In the genomic region with DNA sequence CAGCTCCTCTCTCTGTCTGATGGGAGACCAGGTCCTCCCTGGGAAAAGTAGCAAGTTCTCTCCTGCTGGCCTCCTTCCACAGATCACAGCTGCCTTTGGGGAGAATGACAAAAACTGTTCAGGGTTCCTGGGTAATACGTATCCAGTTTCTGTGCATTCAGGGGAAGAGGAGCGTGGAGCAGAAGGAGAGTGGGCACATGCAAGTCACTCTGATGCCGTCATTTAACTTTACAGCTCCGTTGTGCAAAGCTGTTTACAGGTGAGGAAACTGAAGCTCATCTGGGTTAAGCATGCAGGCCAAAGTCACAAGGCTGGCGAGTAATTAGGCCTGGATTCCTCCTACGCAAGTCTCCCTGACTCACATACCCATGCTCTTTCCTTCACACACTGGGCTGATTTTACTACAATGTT, we compare ENCODE assay signal across 13 cellular contexts. TPM values are rescaled to one million over a fixed set of nuclear protein-coding genes. Genes with fewer than 3 reads are reported as not detected.
DNase-seq lines count a peak whose midpoint lies in the region; ATAC-seq, FAIRE-seq and TF ChIP-seq lines count a peak whose summit lies in the region.
"Had no signal": no experiment of that assay in that cellular context is flagged by ENCODE, and none has a peak within 500 bp of the region (broad histone marks: within the 10 kb centered on the region; RNA-seq: fewer than 3 reads in every experiment).

No MANE protein-coding gene starts in this region.

- ATAC-seq in left ventricle myocardium superior = peak; percentile 52
- no peak for ATAC-seq in stimulated activated naive CD8-positive, alpha-beta T cell treated with anti-CD3 and anti-CD28 coated beads, Interleukin-15, Interleukin-2, amounts not matched to agents 100 U/mL and 50 U/mL, for 24 hours

- 70 to 84% (median 74%) methylated on average over 6 of the region's 6 CpGs for WGBS in stomach, 5 donors

- no peaks in the 10 kb centered on the region for H3K9me3 ChIP-seq in astrocyte (ENCODE audit: insufficient read depth, low read depth, low read length)
- no peaks in the 10 kb centered on the region for H3K9me3 ChIP-seq in stomach

- FAIRE-seq in astrocyte (lab: Jason Lieb, UNC) = no peak
- FAIRE-seq: GM19239 had no signal

- H2AFZ ChIP-seq in astrocyte (ENCODE audit: low read depth, low read length) = no peak overlapping the region

- no peak overlapping the region for H3K4me3 ChIP-seq in astrocyte (ENCODE audit: insufficient read depth, low read depth, low read length)
- no peak overlapping the region for H3K4me3 ChIP-seq in stomach

- peak overlapping the region; percentile 90 for H3K9ac ChIP-seq in astrocyte (ENCODE audit: low read length)

- H3K79me2 ChIP-seq in astrocyte (ENCODE audit: insufficient read depth, low read length) = no peaks in the 10 kb centered on the region

- no peak for TF ChIP-seq EP300 in stomach (IDR thresholded peaks at IDR 0.05)

- H3K27me3 ChIP-seq in astrocyte (ENCODE audit: insufficient read depth, low read length) = no peaks in the 10 kb centered on the region
- no peaks in the 10 kb centered on the region for H3K27me3 ChIP-seq in stomach

- no peak for TF ChIP-seq POLR2A in stomach (IDR thresholded peaks at IDR 0.05)

- H3K27ac ChIP-seq in astrocyte (ENCODE audit: low read depth, low read length) (peak overlapping the region; percentile 99), stomach (peak overlapping the region; percentile 13 to 91 (median 81))

- POLR2A ChIA-PET in GM10248 (lab: Yijun Ruan, JAX) = no interaction called here

- H3K36me3 ChIP-seq in astrocyte (ENCODE audit: insufficient read depth, low read length) (no peaks in the 10 kb centered on the region), stomach (no peaks in the 10 kb centered on the region)

- H4K20me1 ChIP-seq in astrocyte (ENCODE audit: insufficient read depth, low read length) = no peaks in the 10 kb centered on the region

- H3K4me1 Mint-ChIP-seq in astrocyte (ENCODE audit: low read depth, unreplicated experiment) = peaks cover 54% of the 10 kb centered on the region
- H3K4me1 Mint-ChIP-seq: activated B cell treated with CpG ODN at 0.5 μM for 24 hours had no signal

- DNase-seq in H4 (ENCODE audit: low spot score) (peak; percentile 54), astrocyte (ENCODE audit: low read depth) (peak; percentile 99), left ventricle myocardium superior (no peak), stomach (no peak), SIG-M5 (lab: John Stamatoyannopoulos, UW) (no peak), GM10248 (ENCODE audit: extremely low spot score) (no peak)
- no peak for DNase-seq in stimulated activated naive CD8-positive, alpha-beta T cell treated with anti-CD3 and anti-CD28 coated beads, Interleukin-15, Interleukin-2, amounts not matched to agents 100 U/mL and 50 U/mL, for 24 hours
- DNase-seq in activated CD8-positive, alpha-beta memory T cell treated with anti-CD3 and anti-CD28 coated beads for 24 hours = no peak
- DNase-seq: activated B cell treated with CpG ODN at 0.5 μM for 24 hours; effector CD4-positive, alpha-beta T cell; NCI-H1436 had no signal

- no peaks in the 10 kb centered on the region for H3K36me3 Mint-ChIP-seq in astrocyte (ENCODE audit: low read depth, unreplicated experiment)
- H3K36me3 Mint-ChIP-seq: immature natural killer cell had no signal

- no peaks in the 10 kb centered on the region for H3K27me3 Mint-ChIP-seq in astrocyte (ENCODE audit: low read depth, unreplicated experiment)

- H3K4me1 ChIP-seq in astrocyte (ENCODE audit: insufficient read depth, low read length) = peaks cover 57% of the 10 kb centered on the region
- peaks cover 26 to 52% (median 36%) of the 10 kb centered on the region in 4 donors for H3K4me1 ChIP-seq in stomach

- intact Hi-C loops in left ventricle myocardium superior (cut with micrococcal nuclease) (no loop called here), stomach (cut with DNase I; ENCODE audit: low total_unique reads) (no loop called here)

- H3K9me3 Mint-ChIP-seq in astrocyte (ENCODE audit: unreplicated experiment) = no peaks in the 10 kb centered on the region
- H3K9me3 Mint-ChIP-seq: activated B cell treated with CpG ODN at 0.5 μM for 24 hours, immature natural killer cell had no signal

- no peak for TF ChIP-seq CTCF in astrocyte (IDR thresholded peaks at IDR 0.05; ENCODE audit: insufficient read depth, low read depth, low read length)
- no peak for TF ChIP-seq CTCF in stomach (IDR thresholded peaks at IDR 0.05)
- TF ChIP-seq CTCF in GM10248 (IDR thresholded peaks at IDR 0.05; ENCODE audit: control extremely low read depth, extremely low read depth, low read depth, missing control alignments) = no peak

- CTCF ChIA-PET in GM10248 (lab: Yijun Ruan, JAX) = no interaction called here

- peak overlapping the region; percentile 81 for H3K4me2 ChIP-seq in astrocyte (ENCODE audit: low read length)

- peak overlapping the region; percentile 100 for H3K27ac Mint-ChIP-seq in astrocyte (ENCODE audit: unreplicated experiment)
- H3K27ac Mint-ChIP-seq: activated B cell treated with CpG ODN at 0.5 μM for 24 hours had no signal

- no peak overlapping the region for H3K4me3 Mint-ChIP-seq in astrocyte (ENCODE audit: unreplicated experiment)
- H3K4me3 Mint-ChIP-seq: activated B cell treated with CpG ODN at 0.5 μM for 24 hours had no signal

RNA-seq across cellular contexts. Expression of a gene that starts 7.5 kb away (rescaled TPM):
- total RNA-seq in H4 (2014; rRNA removed; shearing (Covaris generic)) = 152 and 153 TPM in 2 replicates
- total RNA-seq in astrocyte = 28.9 and 31.3 TPM in 2 replicates
- total RNA-seq in left ventricle myocardium superior = 112 TPM
- total RNA-seq in stomach = 100 to 1,000 TPM in 2 of 5 donors, 10 to 100 TPM in 3; 29.8 to 468 (median 57.6) TPM
- polyA plus RNA-seq in stomach = 100 to 1,000 TPM in 1 of 3 donors, 10 to 100 TPM in 2; 82.8 to 160 (median 97.2) TPM
- total RNA-seq: activated B cell treated with CpG ODN at 0.5 μM for 24 hours had no signal
- polyA plus RNA-seq: immature natural killer cell had no signal

RNA-seq across cellular contexts. Expression of a gene that starts 51.5 kb away (rescaled TPM):
- total RNA-seq in H4 (2014; rRNA removed; shearing (Covaris generic)) = 0.08 and 0.39 TPM in 2 replicates
- 4.0 and 5.6 TPM in 2 replicates for total RNA-seq in astrocyte
- total RNA-seq in left ventricle myocardium superior = 11.6 TPM
- total RNA-seq in stomach = 10 to 100 TPM in 1 of 5 donors, 1 to 10 TPM in 3, not detected in 1; 1.8 to 26.1 (median 5.6) TPM
- polyA plus RNA-seq in stomach = 1 to 10 TPM in 1 of 3 donors, under 1 TPM in 2; 0.45 to 1.2 (median 0.87) TPM
- total RNA-seq: activated B cell treated with CpG ODN at 0.5 μM for 24 hours had no signal
- polyA plus RNA-seq: immature natural killer cell had no signal

Comparison
In these comparisons a context has a peak if more than half of its experiments do, and no peak if none do; other contexts are left out.
1. DNase-seq: peak in H4 (single experiment) and astrocyte (single experiment); none in left ventricle myocardium superior (single experiment), stomach (single experiment), stimulated activated naive CD8-positive, alpha-beta T cell treated with anti-CD3 and anti-CD28 coated beads, Interleukin-15, Interleukin-2, amounts not matched to agents 100 U/mL and 50 U/mL, for 24 hours (single experiment), SIG-M5 (single experiment), GM10248 (single experiment) and activated CD8-positive, alpha-beta memory T cell treated with anti-CD3 and anti-CD28 coated beads for 24 hours (single experiment).